In the genomic region with DNA sequence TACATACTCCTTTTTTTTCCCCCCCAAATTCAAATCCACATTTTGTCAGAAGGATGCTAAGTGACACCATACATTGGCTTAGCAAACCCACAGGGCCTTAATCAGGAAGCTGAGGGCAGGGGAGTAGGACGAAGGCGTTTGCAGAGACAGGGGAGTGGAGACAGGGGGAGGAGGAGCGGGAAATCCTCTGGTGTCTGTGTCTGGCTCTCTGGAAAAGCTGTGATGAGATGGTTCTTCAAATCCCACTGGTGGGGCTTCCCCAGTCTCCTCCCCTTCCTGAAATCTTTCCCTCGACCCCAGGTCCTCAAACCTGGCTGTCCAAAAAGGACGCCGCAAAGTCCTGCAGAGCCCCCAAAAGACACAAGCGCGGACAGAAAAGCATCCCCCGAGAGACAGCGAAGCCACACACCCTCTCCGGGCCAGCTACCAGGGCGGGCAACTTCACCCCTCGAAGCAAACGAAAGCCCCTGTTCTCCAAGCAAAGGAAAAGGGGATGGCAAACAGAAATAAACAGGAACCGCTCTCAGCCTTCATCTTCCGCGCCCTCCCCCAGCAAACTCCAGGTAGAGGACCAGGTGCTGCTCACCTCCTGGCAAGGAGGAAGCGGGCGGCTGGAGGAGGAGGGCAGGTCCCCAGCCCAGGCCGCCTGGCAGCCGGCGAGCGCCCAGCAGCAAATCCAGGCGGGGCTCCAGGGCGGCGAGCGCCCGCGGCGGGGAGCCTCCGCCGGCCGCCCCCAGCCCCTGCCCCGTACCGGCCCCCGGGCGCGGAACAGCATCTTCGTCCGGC, we compare ENCODE assay signal across 7 cellular contexts. TPM values are rescaled to one million over a fixed set of nuclear protein-coding genes. Genes with fewer than 3 reads are reported as not detected.
DNase-seq lines count a peak whose midpoint lies in the region; ATAC-seq and TF ChIP-seq lines count a peak whose summit lies in the region.

No MANE protein-coding gene starts in this region.

- H3K27ac Mint-ChIP-seq in activated B cell treated with CpG ODN at 0.5 μM for 24 hours, result peak overlapping the region; percentile 12

- DNase-seq in GM12865 (ENCODE audit: low read depth) (no peak), activated B cell treated with CpG ODN at 0.5 μM for 24 hours (no peak), epithelial cell of esophagus (ENCODE audit: low read depth) (peak; percentile 5), myocyte (ENCODE audit: low read depth) (peak; percentile 2), ureter (ENCODE audit: low spot score) (peak; percentile 42)
- no peak for DNase-seq in Jurkat, Clone E6-1 (ENCODE audit: low read depth, low spot score)

- POLR2A ChIA-PET in activated B cell treated with CpG ODN at 0.5 μM for 24 hours (lab: Charles Lee), result interaction anchor here (0.7 to 2.4 kb wide), 3 partner anchors 94 to 161 kb away, joined by 4 to 16 read pairs (median 14); partner anchors contain the start of genes DMTF1 and TMEM243

- H3K4me3 ChIP-seq in GM12865 (ENCODE audit: low read depth, low read length) (peak overlapping the region; percentile 65), epithelial cell of esophagus (ENCODE audit: low read length) (peak overlapping the region; percentile 41)
- H3K4me3 ChIP-seq in Jurkat, Clone E6-1 (ENCODE audit: low read length), result peak overlapping the region; percentile 51

- no peaks in the 10 kb centered on the region for H3K27me3 Mint-ChIP-seq in activated B cell treated with CpG ODN at 0.5 μM for 24 hours

- CTCF ChIA-PET in activated B cell treated with CpG ODN at 0.5 μM for 24 hours (lab: Charles Lee), result interaction anchor here (0.6 to 1.4 kb wide), 8 partner anchors 31 to 179 kb away, joined by 3 to 4 read pairs (median 3); no protein-coding TSS in a partner anchor

- peak overlapping the region; percentile 83 for H3K4me3 Mint-ChIP-seq in activated B cell treated with CpG ODN at 0.5 μM for 24 hours

- ATAC-seq in GM21576 (IDR thresholded peaks at IDR 0.05; ENCODE audit: unreplicated experiment) (peak; percentile 44), activated B cell treated with CpG ODN at 0.5 μM for 24 hours (ENCODE audit: low read depth) (peak; percentile 35)

- H3K4me1 Mint-ChIP-seq in activated B cell treated with CpG ODN at 0.5 μM for 24 hours, result peaks cover 14% of the 10 kb centered on the region

- no peak for TF ChIP-seq CTCF in GM12865 (IDR thresholded peaks at IDR 0.05; ENCODE audit: insufficient read depth, low read depth, low read length, missing control alignments)
- no peak for TF ChIP-seq CTCF in activated B cell treated with CpG ODN at 0.5 μM for 24 hours (IDR thresholded peaks at IDR 0.05)
- TF ChIP-seq CTCF in epithelial cell of esophagus (IDR thresholded peaks at IDR 0.05; ENCODE audit: insufficient read depth, low read depth, low read length, missing control alignments), result no peak

- intact Hi-C loops in activated B cell treated with CpG ODN at 0.5 μM for 24 hours (cut with micrococcal nuclease), result loop anchor here (1.0 to 10.0 kb wide), 9 partner anchors 22 to 1166 kb away; partner anchors contain the start of genes ABCB4, CROT, DBF4 and DMTF1

- no peaks in the 10 kb centered on the region for H3K9me3 Mint-ChIP-seq in activated B cell treated with CpG ODN at 0.5 μM for 24 hours

- no peaks in the 10 kb centered on the region for H3K36me3 Mint-ChIP-seq in activated B cell treated with CpG ODN at 0.5 μM for 24 hours (ENCODE audit: low read depth)

RNA-seq across cellular contexts. Expression of gene ELAPOR2, which starts 0.5 kb away (rescaled TPM):
- polyA plus RNA-seq in Jurkat, Clone E6-1 (2012; ENCODE audit: insufficient read depth, insufficient read length), result 25.2 TPM
- 4.5 and 5.1 TPM in 2 replicates for total RNA-seq in activated B cell treated with CpG ODN at 0.5 μM for 24 hours
- total RNA-seq in myocyte, result 6.4 and 7.1 TPM in 2 replicates
- polyA plus RNA-seq in myocyte (2012), result 4.9 TPM
- total RNA-seq in ureter, result 24.5 TPM

Comparison
In these comparisons a context has a peak if more than half of its experiments do, and no peak if none do; other contexts are left out.
1. DNase-seq: peak in epithelial cell of esophagus (single experiment), myocyte (single experiment) and ureter (single experiment); none in GM12865 (single experiment), Jurkat, Clone E6-1 (single experiment) and activated B cell treated with CpG ODN at 0.5 μM for 24 hours (single experiment).
2. Peak in every context shown above with its lines, with median percentiles within 50 percentile points of each other: H3K4me3 ChIP-seq.